Comparison of ENCODE assay signal across 15 cellular contexts in the genomic region with DNA sequence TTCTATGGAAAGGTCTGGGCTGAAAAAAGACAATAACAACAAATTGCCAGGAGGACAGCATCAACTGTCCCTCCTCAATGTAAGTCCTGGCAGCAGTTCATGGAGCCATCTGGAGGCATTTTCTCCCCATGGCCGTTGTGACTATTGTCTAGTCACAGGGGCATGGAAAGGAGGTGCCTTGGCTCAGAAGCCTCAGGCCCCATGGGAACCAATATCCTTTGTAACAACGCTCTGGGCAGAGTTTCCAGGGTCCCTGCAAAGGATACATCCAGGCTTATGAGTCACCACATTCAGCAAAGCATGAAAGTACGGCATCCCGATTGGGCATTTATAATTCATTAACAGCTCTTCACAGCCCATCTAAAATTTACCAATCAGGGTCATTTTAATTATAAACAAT.
A peak's percentile ranks its signal among the peaks of the same experiment; 100 is the strongest.
DNase-seq lines count a peak whose midpoint lies in the region; ATAC-seq, FAIRE-seq and TF ChIP-seq lines count a peak whose summit lies in the region.
"Had no signal": no experiment of that assay in that cellular context is flagged by ENCODE, and none has a peak within 500 bp of the region (broad histone marks: within the 10 kb centered on the region; RNA-seq: fewer than 3 reads in every experiment).

No MANE protein-coding gene starts in this region.

- H3K27me3 ChIP-seq in breast epithelium (no peaks in the 10 kb centered on the region), brain microvascular endothelial cell (replicated peaks) (no peaks in the 10 kb centered on the region)

- POLR2A ChIA-PET in MCF 10A (lab: Yijun Ruan, JAX), result no interaction called here

- no peaks in the 10 kb centered on the region for H3K36me3 ChIP-seq in breast epithelium
- H3K36me3 ChIP-seq in brain microvascular endothelial cell (replicated peaks), result no peaks in the 10 kb centered on the region

- H3K27ac Mint-ChIP-seq in MCF 10A (ENCODE audit: low read depth, unreplicated experiment), result no peak overlapping the region
- H3K27ac Mint-ChIP-seq in endothelial cell (ENCODE audit: unreplicated experiment), result no peak overlapping the region
- H3K27ac Mint-ChIP-seq: B cell, type B pancreatic cell had no signal

- CTCF ChIA-PET in MCF 10A (lab: Yijun Ruan, JAX), result interaction anchor here (0.5 kb wide), 1 partner anchor 189 kb away, joined by 3 read pairs; no protein-coding TSS in a partner anchor

- H3K4me3 Mint-ChIP-seq in MCF 10A (ENCODE audit: unreplicated experiment), result no peak overlapping the region
- no peak overlapping the region for H3K4me3 Mint-ChIP-seq in endothelial cell (ENCODE audit: unreplicated experiment)
- H3K4me3 Mint-ChIP-seq: B cell, type B pancreatic cell had no signal

- TF ChIP-seq CTCF in MCF 10A (IDR thresholded peaks at IDR 0.05; ENCODE audit: unreplicated experiment) (no peak), breast epithelium (IDR thresholded peaks at IDR 0.05) (no peak), brain microvascular endothelial cell (IDR thresholded peaks at IDR 0.05; ENCODE audit: low read depth, low read length, missing control alignments) (no peak), endothelial cell (IDR thresholded peaks at IDR 0.05; ENCODE audit: unreplicated experiment) (no peak)

- H3K9me3 Mint-ChIP-seq in MCF 10A (ENCODE audit: unreplicated experiment) (no peaks in the 10 kb centered on the region), endothelial cell (ENCODE audit: unreplicated experiment) (no peaks in the 10 kb centered on the region)

- no peaks in the 10 kb centered on the region for H3K9me3 ChIP-seq in breast epithelium

- BruUV-seq in MCF 10A (replicated peaks; lab: Mats Ljungman, UMichigan), result no TSS peak

- intact Hi-C loops in MCF 10A (cut with micrococcal nuclease) (no loop called here), breast epithelium (cut with DNase I; ENCODE audit: low total_unique reads) (no loop called here)

- ATAC-seq in HG02763 (IDR thresholded peaks at IDR 0.05; ENCODE audit: unreplicated experiment), result no peak
- ATAC-seq in GM21367 (IDR thresholded peaks at IDR 0.05; ENCODE audit: unreplicated experiment), result no peak

- H3K27me3 Mint-ChIP-seq in MCF 10A (ENCODE audit: insufficient read depth, unreplicated experiment) (no peaks in the 10 kb centered on the region), endothelial cell (ENCODE audit: unreplicated experiment) (no peaks in the 10 kb centered on the region)
- H3K27me3 Mint-ChIP-seq: B cell, type B pancreatic cell had no signal

- in situ Hi-C loops in brain microvascular endothelial cell (cut with HindIII; ENCODE audit: low pct_ligation_motif_present, low sequenced_read_pairs), result no loop called here

- H3K4me1 ChIP-seq in breast epithelium, result no peaks in the 10 kb centered on the region

- H3K27ac ChIP-seq in breast epithelium, result no peak overlapping the region
- peak overlapping the region; percentile 6 for H3K27ac ChIP-seq in brain microvascular endothelial cell
- H3K27ac ChIP-seq: HL-60 had no signal

- TF ChIP-seq POLR2A in breast epithelium (IDR thresholded peaks at IDR 0.05), result no peak

- peak; percentile 14 for DNase-seq in MCF 10A (ENCODE audit: unreplicated experiment)
- DNase-seq in breast epithelium (ENCODE audit: low spot score in 2 of 2), result no peak
- peak; percentile 63 for DNase-seq in brain microvascular endothelial cell
- DNase-seq in inferior parietal cortex (ENCODE audit: extremely low spot score), result peak; percentile 47
- no peak for DNase-seq in endothelial cell (ENCODE audit: low spot score)
- no peak for DNase-seq in urothelium cell line (ENCODE audit: low spot score)

- H3K36me3 Mint-ChIP-seq in MCF 10A (ENCODE audit: insufficient read depth, unreplicated experiment) (peaks cover 12% of the 10 kb centered on the region), endothelial cell (ENCODE audit: low read depth, unreplicated experiment) (peaks cover 18% of the 10 kb centered on the region)

- H3K4me1 Mint-ChIP-seq in MCF 10A (ENCODE audit: insufficient read depth, unreplicated experiment) (no peaks in the 10 kb centered on the region), endothelial cell (ENCODE audit: unreplicated experiment) (no peaks in the 10 kb centered on the region)

- no peak for FAIRE-seq in urothelium cell line (lab: Jason Lieb, UNC)
- FAIRE-seq: GM18507, H1 had no signal

- H3K4me3 ChIP-seq in breast epithelium, result no peak overlapping the region
- H3K4me3 ChIP-seq in brain microvascular endothelial cell (ENCODE audit: low read depth, low read length), result no peak overlapping the region
- H3K4me3 ChIP-seq: lung, SK-N-MC had no signal

Comparison
In these comparisons a context has a peak if more than half of its experiments do, and no peak if none do; other contexts are left out.
1. DNase-seq: peak in MCF 10A (single experiment), brain microvascular endothelial cell (single experiment) and inferior parietal cortex (single experiment); none in breast epithelium (0 of 2), endothelial cell (single experiment) and urothelium cell line (single experiment).